20 cellular contexts compared by ENCODE assay signal in genomic region chr6:16106991-16107787, GRCh38.
"Had no signal": no experiment of that assay in that cellular context is flagged by ENCODE, and none has a peak within 500 bp of the region (broad histone marks: within the 10 kb centered on the region; RNA-seq: fewer than 3 reads in every experiment).

No MANE protein-coding gene starts in this region.

- H3K4me1 Mint-ChIP-seq: activated CD8-positive, alpha-beta memory T cell treated with anti-CD3 and anti-CD28 coated beads, Interleukin-2, amount 10 ng/mL, durations not matched to agents 7 days and 5 days; activated naive CD4-positive, alpha-beta T cell treated with anti-CD3 and anti-CD28 coated beads, Interleukin-2, amount 50 U/mL, for 24 hours had no signal

- H3K4me3 Mint-ChIP-seq: activated CD8-positive, alpha-beta memory T cell treated with anti-CD3 and anti-CD28 coated beads, Interleukin-2, amount 10 ng/mL, durations not matched to agents 7 days and 5 days; activated naive CD4-positive, alpha-beta T cell treated with anti-CD3 and anti-CD28 coated beads, Interleukin-2, amount 50 U/mL, for 24 hours; activated T-cell treated with anti-CD3 and anti-CD28 coated beads, Interleukin-2, amount 50 U/mL, for 24 hours; activated T-helper 1 cell treated with anti-CD3 and anti-CD28 coated beads, Interleukin-12 subunit alpha, Interleukin-12 subunit beta, Interleukin-2, Interleukin-4 antibody, amounts not matched to agents 30 ng/mL and 10 ng/mL and 1 ng/mL, durations not matched to agents 14 hours and 24 hours and 36 hours; T-helper 1 cell treated with Interleukin-12 subunit alpha and Interleukin-12 subunit beta and Interleukin-4 antibody, amounts not matched to agents 30 μg/mL and 1 μg/mL, for 36 hours; WTC11 had no signal

- H3K27me3 Mint-ChIP-seq: activated naive CD4-positive, alpha-beta T cell treated with anti-CD3 and anti-CD28 coated beads, Interleukin-2, amount 50 U/mL, for 24 hours; activated T-cell treated with anti-CD3 and anti-CD28 coated beads, Interleukin-2, amount 50 U/mL, for 24 hours had no signal

- DNase-seq: activated CD4-positive, alpha-beta T cell treated with anti-CD3 and anti-CD28 coated beads for 48 hours; activated CD4-positive, alpha-beta T cell treated with anti-CD3 and anti-CD28 coated beads, Interleukin-2, amount 50 U/mL, for 4 hours; activated CD4-positive, CD25-positive, alpha-beta regulatory T cell treated with anti-CD3 and anti-CD28 coated beads, Interleukin-2, amount 50 U/mL, for 72 hours; activated CD8-positive, alpha-beta memory T cell treated with anti-CD3 and anti-CD28 coated beads, Interleukin-2, amount 10 ng/mL, durations not matched to agents 7 days and 5 days; activated effector memory CD4-positive, alpha-beta T cell treated with Interleukin-2 at 50 U/mL for 16 hours; activated naive CD4-positive, alpha-beta T cell; activated T-cell treated with anti-CD3 and anti-CD28 coated beads, Interleukin-2, amount 50 U/mL, for 24 hours; aorta; body of pancreas; central memory CD4-positive, alpha-beta T cell; Karpas-422; NCI-H1105 treated with DMSO at 0.1 percent for 48 hours; NCI-H1694; NCI-H2029 treated with DMSO at 0.1 percent for 48 hours; NCI-H2227 treated with DMSO at 0.1 percent for 48 hours; PC-3 had no signal

- H3K4me3 ChIP-seq: body of pancreas had no signal

- H3K36me3 Mint-ChIP-seq: activated CD8-positive, alpha-beta memory T cell treated with anti-CD3 and anti-CD28 coated beads, Interleukin-2, amount 10 ng/mL, durations not matched to agents 7 days and 5 days; activated naive CD4-positive, alpha-beta T cell treated with anti-CD3 and anti-CD28 coated beads, Interleukin-2, amount 50 U/mL, for 24 hours; WTC11 had no signal

- ATAC-seq: activated CD8-positive, alpha-beta memory T cell treated with anti-CD3 and anti-CD28 coated beads, Interleukin-2, amount 10 ng/mL, durations not matched to agents 7 days and 5 days; body of pancreas; PC-3; WTC11 had no signal

- H3K27ac ChIP-seq: body of pancreas had no signal

- H3K9me3 Mint-ChIP-seq: activated naive CD4-positive, alpha-beta T cell treated with anti-CD3 and anti-CD28 coated beads, Interleukin-2, amount 50 U/mL, for 24 hours; activated T-cell treated with anti-CD3 and anti-CD28 coated beads, Interleukin-2, amount 50 U/mL, for 24 hours; activated T-helper 1 cell treated with anti-CD3 and anti-CD28 coated beads, Interleukin-12 subunit alpha, Interleukin-12 subunit beta, Interleukin-2, Interleukin-4 antibody, amounts not matched to agents 30 ng/mL and 10 ng/mL and 1 ng/mL, durations not matched to agents 14 hours and 24 hours and 36 hours; WTC11 had no signal

- H3K9me3 ChIP-seq: body of pancreas had no signal

- H3K27ac Mint-ChIP-seq: activated CD8-positive, alpha-beta memory T cell treated with anti-CD3 and anti-CD28 coated beads, Interleukin-2, amount 10 ng/mL, durations not matched to agents 7 days and 5 days; activated naive CD4-positive, alpha-beta T cell treated with anti-CD3 and anti-CD28 coated beads, Interleukin-2, amount 50 U/mL, for 24 hours; activated T-cell treated with anti-CD3 and anti-CD28 coated beads, Interleukin-2, amount 50 U/mL, for 24 hours; activated T-helper 1 cell treated with anti-CD3 and anti-CD28 coated beads, Interleukin-12 subunit alpha, Interleukin-12 subunit beta, Interleukin-2, Interleukin-4 antibody, amounts not matched to agents 30 ng/mL and 10 ng/mL and 1 ng/mL, durations not matched to agents 14 hours and 24 hours and 36 hours; T-helper 1 cell treated with Interleukin-12 subunit alpha and Interleukin-12 subunit beta and Interleukin-4 antibody, amounts not matched to agents 30 μg/mL and 1 μg/mL, for 36 hours; WTC11 had no signal

- H3K27me3 ChIP-seq: body of pancreas had no signal
